1 cellular context compared by ENCODE assay signal in the genomic region with DNA sequence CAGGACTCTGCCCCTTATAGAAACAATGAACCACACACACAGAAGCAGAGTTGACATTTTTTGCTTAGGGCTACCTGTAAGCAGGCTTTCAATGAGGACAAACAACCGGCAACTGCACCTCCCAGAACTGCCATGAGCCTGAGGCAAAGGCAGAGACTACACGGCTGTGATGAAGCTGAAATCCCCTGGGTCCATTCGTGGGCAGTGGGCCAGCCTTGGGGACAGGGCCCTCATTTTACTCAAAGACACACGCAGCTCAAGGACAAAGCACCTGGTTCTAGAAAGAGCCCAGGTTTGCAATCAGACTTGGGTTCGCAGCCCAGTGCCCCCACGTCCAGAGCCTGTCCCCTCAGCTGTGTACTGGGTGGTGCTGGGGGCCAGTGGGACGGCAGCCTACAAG.
TF ChIP-seq lines count a peak whose summit lies in the region.

No MANE protein-coding gene starts in this region.

TF ChIP-seq in K562, 482 proteins besides CTCF, POLR2A, EP300 and RAD21:
- TF ChIP-seq ZNF324 (CRISPR knock-in tag; IDR thresholded peaks at IDR 0.05) = no peak
